In genomic region chr9:93962561-93963440, GRCh38 we compare ENCODE assay signal across 8 cellular contexts. TPM values are rescaled to one million over a fixed set of nuclear protein-coding genes. Genes with fewer than 3 reads are reported as not detected.
DNase-seq lines count a peak whose midpoint lies in the region; ATAC-seq, FAIRE-seq and TF ChIP-seq lines count a peak whose summit lies in the region.

No MANE protein-coding gene starts in this region.

- H3K14ac ChIP-seq in H9 (ENCODE audit: insufficient read depth, low read length), result no peak overlapping the region

- POLR2A ChIA-PET in activated B cell treated with CpG ODN at 0.5 μM for 24 hours (lab: Charles Lee), result no interaction called here

- DNase-seq in BE2C (peak; percentile 74), H9 (peak; percentile 72), NCI-H2196 treated with DMSO at 0.1 percent for 48 hours (lab: John Stamatoyannopoulos, UW; ENCODE audit: unreplicated experiment) (peak; percentile 91), activated B cell treated with CpG ODN at 0.5 μM for 24 hours (peak; percentile 51), mammary epithelial cell (peak; percentile 61), kidney (peak; percentile 89)
- DNase-seq in stimulated activated CD4-positive, alpha-beta T cell treated with anti-CD3 and anti-CD28 coated beads, Interleukin-1b, Interleukin-23, amount 100 ng/mL, for 24 hours (ENCODE audit: low read depth in 4 of 4, low spot score in 1 of 4), result peak; percentile 66 to 77 (median 70)

- no peaks in the 10 kb centered on the region for H3K9me3 Mint-ChIP-seq in H9
- no peaks in the 10 kb centered on the region for H3K9me3 Mint-ChIP-seq in activated B cell treated with CpG ODN at 0.5 μM for 24 hours

- no CpG with 5 or more reads among the region's 22 CpGs for WGBS in H9 (ENCODE audit: extremely low coverage, insufficient read length, low lambda C conversion rate)
- 23% methylated on average over 22 of the region's 22 CpGs for WGBS in mammary epithelial cell (ENCODE audit: low coverage, missing lambda C conversion rate)

- no peak overlapping the region for H2BK5ac ChIP-seq in H9 (ENCODE audit: insufficient read length, low read length)

- no peak overlapping the region for H3K4me3 ChIP-seq in BE2C (ENCODE audit: low read depth, low read length)
- no peak overlapping the region for H3K4me3 ChIP-seq in mammary epithelial cell (replicated peaks in 1 of 3; ENCODE audit: insufficient read depth in 1 of 3, low read depth in 2 of 3, low read length in 3 of 3)
- H3K4me3 ChIP-seq in kidney (ENCODE audit: low read length in 2 of 2), result no peak overlapping the region

- BruUV-seq in mammary epithelial cell (replicated peaks; lab: Mats Ljungman, UMichigan), result no TSS peak

- dilution Hi-C loops in mammary epithelial cell (cut with HindIII; ENCODE audit: low sequenced_read_pairs), result no loop called here

- H3K9ac ChIP-seq in H9 (ENCODE audit: extremely low read depth, insufficient read length, low read length) (no peak overlapping the region), mammary epithelial cell (ENCODE audit: insufficient read depth, low read length) (no peak overlapping the region), kidney (ENCODE audit: low read length in 2 of 2) (no peak overlapping the region)

- H3K4me1 ChIP-seq in BE2C (no peaks in the 10 kb centered on the region), H9 (ENCODE audit: insufficient read depth, low read length) (no peaks in the 10 kb centered on the region), mammary epithelial cell (ENCODE audit: insufficient read depth, low read length) (peaks cover 5% of the 10 kb centered on the region), kidney (ENCODE audit: control insufficient read depth in 1 of 2, insufficient read depth in 1 of 2, low read depth in 1 of 2, low read length in 2 of 2) (peaks cover 3 to 9% of the 10 kb centered on the region in 2 donors)

- H4K20me1 ChIP-seq in H9 (ENCODE audit: control insufficient read depth, insufficient read depth, insufficient read length), result no peaks in the 10 kb centered on the region
- H4K20me1 ChIP-seq in mammary epithelial cell (ENCODE audit: insufficient read depth, low read length), result no peaks in the 10 kb centered on the region

- H2BK120ac ChIP-seq in H9 (ENCODE audit: low read depth, low read length, poor library complexity, severe bottlenecking), result no peak overlapping the region

- H3K27ac Mint-ChIP-seq in H9 (no peak overlapping the region), activated B cell treated with CpG ODN at 0.5 μM for 24 hours (no peak overlapping the region)

- no peak overlapping the region for H3K18ac ChIP-seq in H9 (ENCODE audit: insufficient read length, low read depth, low read length)

- H2BK20ac ChIP-seq in H9 (ENCODE audit: low read depth, low read length, poor library complexity, severe bottlenecking), result no peak overlapping the region

- no peak overlapping the region for H4K5ac ChIP-seq in H9 (ENCODE audit: insufficient read length, low read depth, low read length)

- H3K27me3 ChIP-seq in BE2C, result peaks cover 42% of the 10 kb centered on the region
- H3K27me3 ChIP-seq in H9 (ENCODE audit: insufficient read depth, low read length), result peaks cover 41% of the 10 kb centered on the region
- H3K27me3 ChIP-seq in mammary epithelial cell (ENCODE audit: insufficient read depth, low read length), result peaks cover 28% of the 10 kb centered on the region

- in situ Hi-C loops in mammary epithelial cell (cut with MboI; ENCODE audit: low sequenced_read_pairs in 2 of 2), result loop anchor here (5.0 to 25.0 kb wide), 2 partner anchors 276 to 280 kb away; no protein-coding TSS in a partner anchor

- peaks cover 10% of the 10 kb centered on the region for H3K23me2 ChIP-seq in H9 (ENCODE audit: insufficient read length, low read depth, low read length, poor library complexity, severe bottlenecking)

- no peak overlapping the region for H2BK12ac ChIP-seq in H9 (ENCODE audit: insufficient read length, low read depth, low read length)

- no peaks in the 10 kb centered on the region for H3K36me3 ChIP-seq in BE2C
- no peaks in the 10 kb centered on the region for H3K36me3 ChIP-seq in mammary epithelial cell (ENCODE audit: insufficient read depth, low read length)
- H3K36me3 ChIP-seq in kidney (ENCODE audit: control insufficient read depth in 1 of 2, insufficient read depth in 2 of 2, low read length in 2 of 2), result no peaks in the 10 kb centered on the region

- H3K4me3 Mint-ChIP-seq in H9 (no peak overlapping the region), activated B cell treated with CpG ODN at 0.5 μM for 24 hours (no peak overlapping the region)

- H2AFZ ChIP-seq in H9 (ENCODE audit: low read length), result no peak overlapping the region
- no peak overlapping the region for H2AFZ ChIP-seq in mammary epithelial cell (ENCODE audit: low read depth, low read length)

- H3K56ac ChIP-seq in H9 (ENCODE audit: insufficient read length, low read depth, low read length), result no peak overlapping the region

- H3K4me1 Mint-ChIP-seq in H9, result peaks cover 10 to 24% of the 10 kb centered on the region in 2 experiments
- H3K4me1 Mint-ChIP-seq in activated B cell treated with CpG ODN at 0.5 μM for 24 hours, result peaks cover 27% of the 10 kb centered on the region

- no peak overlapping the region for H4K8ac ChIP-seq in H9 (replicated peaks; ENCODE audit: insufficient read length, low read depth, low read length)

- peak; percentile 98 for FAIRE-seq in kidney (lab: Jason Lieb, UNC)

- no peaks in the 10 kb centered on the region for H3K79me2 ChIP-seq in H9 (ENCODE audit: insufficient read depth, low read length)
- no peaks in the 10 kb centered on the region for H3K79me2 ChIP-seq in mammary epithelial cell (ENCODE audit: insufficient read depth, low read length)

- H3K79me1 ChIP-seq in H9 (ENCODE audit: insufficient read depth, low read depth, low read length, poor library complexity, severe bottlenecking), result no peaks in the 10 kb centered on the region

- H2BK15ac ChIP-seq in H9 (ENCODE audit: low read depth, low read length), result no peak overlapping the region

- peaks cover 55% of the 10 kb centered on the region for H3K27me3 Mint-ChIP-seq in H9 (ENCODE audit: low read depth)
- peaks cover 47% of the 10 kb centered on the region for H3K27me3 Mint-ChIP-seq in activated B cell treated with CpG ODN at 0.5 μM for 24 hours

- ATAC-seq in activated B cell treated with CpG ODN at 0.5 μM for 24 hours (ENCODE audit: low read depth), result peak; percentile 43
- ATAC-seq in GM18519 (IDR thresholded peaks at IDR 0.05; ENCODE audit: low FRiP score, unreplicated experiment), result no peak

- H3T11ph ChIP-seq in H9 (ENCODE audit: low read length), result no peak overlapping the region

- TF ChIP-seq CTCF in BE2C (IDR thresholded peaks at IDR 0.05; ENCODE audit: low read depth, low read length) (peak; percentile 91), H9 (conservative IDR thresholded peaks at IDR 0.05) (peak; percentile 88), activated B cell treated with CpG ODN at 0.5 μM for 24 hours (IDR thresholded peaks at IDR 0.05) (peak; percentile 49), mammary epithelial cell (conservative IDR thresholded peaks at IDR 0.05 in 1 of 2, IDR thresholded peaks at IDR 0.05 in 1 of 2; ENCODE audit: extremely low read depth in 1 of 2, insufficient read depth in 1 of 2, low read depth in 1 of 2, low read length in 2 of 2) (peak; percentile 77 to 79), kidney (IDR thresholded peaks at IDR 0.05; ENCODE audit: borderline replicate concordance, extremely low read depth, insufficient read depth) (peak; percentile 78)

- H3K23ac ChIP-seq in H9 (ENCODE audit: insufficient read length, low read depth, low read length), result no peak overlapping the region

- no peak overlapping the region for H2AK5ac ChIP-seq in H9 (ENCODE audit: insufficient read length, low read length)

- CTCF ChIA-PET in activated B cell treated with CpG ODN at 0.5 μM for 24 hours (lab: Charles Lee), result interaction anchor here (1.3 to 3.9 kb wide), 2 partner anchors 277 to 281 kb away, joined by 3 to 35 read pairs; no protein-coding TSS in a partner anchor
- CTCF ChIA-PET in mammary epithelial cell (lab: Charles Lee; ENCODE audit: low non-redundant PET), result interaction anchor here (0.7 kb wide), 1 partner anchor 249 kb away, joined by 3 read pairs; no protein-coding TSS in a partner anchor

- H3K9me3 ChIP-seq in BE2C (no peaks in the 10 kb centered on the region), H9 (ENCODE audit: control insufficient read depth, low read depth, low read length) (no peaks in the 10 kb centered on the region), mammary epithelial cell (replicated peaks; ENCODE audit: insufficient read depth, low read length) (no peaks in the 10 kb centered on the region), kidney (ENCODE audit: control insufficient read depth in 1 of 2, low read length in 2 of 2) (no peaks in the 10 kb centered on the region)

- H3K4ac ChIP-seq in H9 (ENCODE audit: low read depth, low read length), result no peak overlapping the region

- no peaks in the 10 kb centered on the region for H3K36me3 Mint-ChIP-seq in H9 (ENCODE audit: insufficient read depth in 1 of 3, low read depth in 3 of 3)
- H3K36me3 Mint-ChIP-seq in activated B cell treated with CpG ODN at 0.5 μM for 24 hours (ENCODE audit: low read depth), result no peaks in the 10 kb centered on the region

- H4K91ac ChIP-seq in H9 (ENCODE audit: insufficient read length, low read depth, low read length), result no peak overlapping the region

- intact Hi-C loops in activated B cell treated with CpG ODN at 0.5 μM for 24 hours (cut with micrococcal nuclease), result loop anchor here (1.0 to 5.0 kb wide), 5 partner anchors 136 to 1006 kb away; partner anchors contain the start of gene PHF2
- intact Hi-C loops in mammary epithelial cell (cut with micrococcal nuclease), result no loop called here
- intact Hi-C loops in kidney (cut with DNase I), result loop anchor here (10.0 kb wide), 1 partner anchor 278 kb away; no protein-coding TSS in a partner anchor

- H3K27ac ChIP-seq in H9 (ENCODE audit: insufficient read length, low read depth, low read length) (no peak overlapping the region), mammary epithelial cell (ENCODE audit: insufficient read depth, low read depth, low read length) (no peak overlapping the region), kidney (ENCODE audit: low read depth in 2 of 2, low read length in 2 of 2) (no peak overlapping the region)

- H3K4me2 ChIP-seq in H9 (ENCODE audit: insufficient read depth, insufficient read length, low read length) (no peak overlapping the region), mammary epithelial cell (ENCODE audit: insufficient read depth, low read depth, low read length) (no peak overlapping the region)

RNA-seq across cellular contexts. Expression of gene BARX1, which starts 7.6 kb away (rescaled TPM):
- 0.66 TPM for polyA plus RNA-seq in BE2C (2012; ENCODE audit: insufficient read depth, insufficient read length, low read depth)
- 1.2 TPM in 2 replicates for total RNA-seq in H9 (2021)
- not detected in 2 replicates for total RNA-seq in activated B cell treated with CpG ODN at 0.5 μM for 24 hours
- not detected for total RNA-seq in mammary epithelial cell
- 0.07 TPM for polyA plus RNA-seq in mammary epithelial cell
- not detected for polyA minus RNA-seq in mammary epithelial cell
- total RNA-seq in kidney, result not detected
- not detected for polyA plus RNA-seq in kidney (ENCODE audit: insufficient read depth, low read depth, low replicate concordance)
